ENCODE assay signal across 13 cellular contexts in genomic region chr3:16297991-16298885, GRCh38. TPM values are rescaled to one million over a fixed set of nuclear protein-coding genes. Genes with fewer than 3 reads are reported as not detected.
A peak's percentile ranks its signal among the peaks of the same experiment; 100 is the strongest.
DNase-seq lines count a peak whose midpoint lies in the region.
"Had no signal": no experiment of that assay in that cellular context is flagged by ENCODE, and none has a peak within 500 bp of the region (broad histone marks: within the 10 kb centered on the region; RNA-seq: fewer than 3 reads in every experiment).

No MANE protein-coding gene starts in this region.

- CTCF ChIA-PET in activated naive CD4-positive, alpha-beta T cell treated with anti-CD3 and anti-CD28 coated beads, Interleukin-2, amount 10 ng/mL, durations not matched to agents 7 days and 5 days (lab: Charles Lee): interaction anchor here (0.6 to 1.4 kb wide), 3 partner anchors 8 to 687 kb away, joined by 3 to 5 read pairs (median 3); no protein-coding TSS in a partner anchor

- H3K4me1 Mint-ChIP-seq in activated naive CD4-positive, alpha-beta T cell treated with anti-CD3 and anti-CD28 coated beads, Interleukin-2, amount 10 ng/mL, durations not matched to agents 7 days and 5 days: peaks cover 98% of the 10 kb centered on the region
- H3K4me1 Mint-ChIP-seq in activated T-helper 1 cell treated with anti-CD3 and anti-CD28 coated beads, Interleukin-12 subunit alpha, Interleukin-12 subunit beta, Interleukin-2, Interleukin-4 antibody, amounts not matched to agents 30 ng/mL and 10 ng/mL and 1 ng/mL, durations not matched to agents 14 hours and 24 hours and 36 hours (ENCODE audit: low read depth): peaks cover 87% of the 10 kb centered on the region

- no peak overlapping the region for H3K4me3 ChIP-seq in MG63
- H3K4me3 ChIP-seq: lower lobe of right lung had no signal

- intact Hi-C loops in activated T-helper 1 cell treated with anti-CD3 and anti-CD28 coated beads, Interleukin-12 subunit alpha, Interleukin-12 subunit beta, Interleukin-2, Interleukin-4 antibody, amounts not matched to agents 30 ng/mL and 10 ng/mL and 1 ng/mL, durations not matched to agents 14 hours and 24 hours and 36 hours (cut with micrococcal nuclease): loop anchor here (10.0 kb wide), 1 partner anchor 933 kb away; no protein-coding TSS in a partner anchor

- H3K27me3 ChIP-seq in MG63: no peaks in the 10 kb centered on the region

- H3K27me3 Mint-ChIP-seq in activated naive CD4-positive, alpha-beta T cell treated with anti-CD3 and anti-CD28 coated beads, Interleukin-2, amount 10 ng/mL, durations not matched to agents 7 days and 5 days: no peaks in the 10 kb centered on the region
- no peaks in the 10 kb centered on the region for H3K27me3 Mint-ChIP-seq in activated T-helper 1 cell treated with anti-CD3 and anti-CD28 coated beads, Interleukin-12 subunit alpha, Interleukin-12 subunit beta, Interleukin-2, Interleukin-4 antibody, amounts not matched to agents 30 ng/mL and 10 ng/mL and 1 ng/mL, durations not matched to agents 14 hours and 24 hours and 36 hours (ENCODE audit: insufficient read depth)
- H3K27me3 Mint-ChIP-seq: stimulated activated memory B cell treated with anti-CD40 and anti-IgM and Interleukin-4, amounts not matched to agents 10 μg/mL and 1 μg/mL and 100 μg/mL, for 72 hours had no signal

- peaks cover 20% of the 10 kb centered on the region for H3K9me3 Mint-ChIP-seq in activated naive CD4-positive, alpha-beta T cell treated with anti-CD3 and anti-CD28 coated beads, Interleukin-2, amount 10 ng/mL, durations not matched to agents 7 days and 5 days
- peaks cover 9% of the 10 kb centered on the region for H3K9me3 Mint-ChIP-seq in activated T-helper 1 cell treated with anti-CD3 and anti-CD28 coated beads, Interleukin-12 subunit alpha, Interleukin-12 subunit beta, Interleukin-2, Interleukin-4 antibody, amounts not matched to agents 30 ng/mL and 10 ng/mL and 1 ng/mL, durations not matched to agents 14 hours and 24 hours and 36 hours
- H3K9me3 Mint-ChIP-seq: stimulated activated memory B cell treated with anti-CD40 and anti-IgM and Interleukin-4, amounts not matched to agents 10 μg/mL and 1 μg/mL and 100 μg/mL, for 72 hours had no signal

- peak overlapping the region; percentile 32 for H3K4me3 Mint-ChIP-seq in activated naive CD4-positive, alpha-beta T cell treated with anti-CD3 and anti-CD28 coated beads, Interleukin-2, amount 10 ng/mL, durations not matched to agents 7 days and 5 days
- peak overlapping the region; percentile 46 for H3K4me3 Mint-ChIP-seq in activated T-helper 1 cell treated with anti-CD3 and anti-CD28 coated beads, Interleukin-12 subunit alpha, Interleukin-12 subunit beta, Interleukin-2, Interleukin-4 antibody, amounts not matched to agents 30 ng/mL and 10 ng/mL and 1 ng/mL, durations not matched to agents 14 hours and 24 hours and 36 hours
- H3K4me3 Mint-ChIP-seq: stimulated activated memory B cell treated with anti-CD40 and anti-IgM and Interleukin-4, amounts not matched to agents 10 μg/mL and 1 μg/mL and 100 μg/mL, for 72 hours had no signal

- no peaks in the 10 kb centered on the region; the same call in 1 of the 2 replicates for H3K36me3 ChIP-seq in MG63

- H3K36me3 Mint-ChIP-seq in activated naive CD4-positive, alpha-beta T cell treated with anti-CD3 and anti-CD28 coated beads, Interleukin-2, amount 10 ng/mL, durations not matched to agents 7 days and 5 days: peaks cover 96% of the 10 kb centered on the region
- peaks cover 58% of the 10 kb centered on the region for H3K36me3 Mint-ChIP-seq in activated T-helper 1 cell treated with anti-CD3 and anti-CD28 coated beads, Interleukin-12 subunit alpha, Interleukin-12 subunit beta, Interleukin-2, Interleukin-4 antibody, amounts not matched to agents 30 ng/mL and 10 ng/mL and 1 ng/mL, durations not matched to agents 14 hours and 24 hours and 36 hours (ENCODE audit: low read depth)

- DNase-seq in activated naive CD4-positive, alpha-beta T cell treated with anti-CD3 and anti-CD28 coated beads, Interleukin-2, amount 10 ng/mL, durations not matched to agents 7 days and 5 days: no peak
- DNase-seq in activated naive CD4-positive, alpha-beta T cell treated with anti-CD3 and anti-CD28 coated beads, Interleukin-2, amount 50 U/mL, for 16 hours: no peak
- no peak for DNase-seq in activated T-helper 1 cell treated with anti-CD3 and anti-CD28 coated beads, Interleukin-12 subunit alpha, Interleukin-12 subunit beta, Interleukin-2, Interleukin-4 antibody, amounts not matched to agents 30 ng/mL and 10 ng/mL and 1 ng/mL, durations not matched to agents 14 hours and 24 hours and 36 hours (ENCODE audit: low spot score)
- DNase-seq in glomerular visceral epithelial cell (ENCODE audit: extremely low spot score) (peak; percentile 59), superior temporal gyrus (ENCODE audit: extremely low spot score) (peak; percentile 15), MG63 (no peak), DMS 273 (lab: John Stamatoyannopoulos, UW; ENCODE audit: unreplicated experiment) (no peak)
- DNase-seq in activated effector memory CD4-positive, alpha-beta T cell treated with Interleukin-2 at 50 U/mL for 16 hours: no peak
- DNase-seq: DMS153; H7; lower lobe of right lung; NK-92 treated with Interleukin-12 subunit alpha and Interleukin-12 subunit beta, amount 100 ng/mL, for 24 hours had no signal

- peaks cover 4% of the 10 kb centered on the region; the same call in 1 of the 2 replicates for H3K9me3 ChIP-seq in MG63
- H3K9me3 ChIP-seq: lower lobe of right lung had no signal

- H3K27ac Mint-ChIP-seq in activated naive CD4-positive, alpha-beta T cell treated with anti-CD3 and anti-CD28 coated beads, Interleukin-2, amount 10 ng/mL, durations not matched to agents 7 days and 5 days: peak overlapping the region; percentile 96
- peak overlapping the region; percentile 80 for H3K27ac Mint-ChIP-seq in activated T-helper 1 cell treated with anti-CD3 and anti-CD28 coated beads, Interleukin-12 subunit alpha, Interleukin-12 subunit beta, Interleukin-2, Interleukin-4 antibody, amounts not matched to agents 30 ng/mL and 10 ng/mL and 1 ng/mL, durations not matched to agents 14 hours and 24 hours and 36 hours
- H3K27ac Mint-ChIP-seq: stimulated activated memory B cell treated with anti-CD40 and anti-IgM and Interleukin-4, amounts not matched to agents 10 μg/mL and 1 μg/mL and 100 μg/mL, for 72 hours had no signal

RNA-seq across cellular contexts. Expression of gene OXNAD1, which starts 33.2 kb away (rescaled TPM):
- total RNA-seq in activated T-helper 1 cell treated with anti-CD3 and anti-CD28 coated beads, Interleukin-12 subunit alpha, Interleukin-12 subunit beta, Interleukin-2, Interleukin-4 antibody, amounts not matched to agents 30 ng/mL and 10 ng/mL and 1 ng/mL, durations not matched to agents 14 hours and 24 hours and 36 hours: 29.5 and 31.1 TPM in 2 replicates
- 8.8 and 13.0 TPM in 2 replicates for total RNA-seq in MG63 (2014; rRNA removed; shearing (Covaris generic); ENCODE audit: low replicate concordance)

RNA-seq across cellular contexts. Expression of gene DPH3, which starts 33.5 kb away (rescaled TPM):
- total RNA-seq in activated T-helper 1 cell treated with anti-CD3 and anti-CD28 coated beads, Interleukin-12 subunit alpha, Interleukin-12 subunit beta, Interleukin-2, Interleukin-4 antibody, amounts not matched to agents 30 ng/mL and 10 ng/mL and 1 ng/mL, durations not matched to agents 14 hours and 24 hours and 36 hours: 28.1 and 36.6 TPM in 2 replicates
- 3.4 and 6.0 TPM in 2 replicates for total RNA-seq in MG63 (2014; rRNA removed; shearing (Covaris generic); ENCODE audit: low replicate concordance)

Comparison
In these comparisons a context has a peak if more than half of its experiments do, and no peak if none do; other contexts are left out.
1. DNase-seq: peak in glomerular visceral epithelial cell (single experiment) and superior temporal gyrus (single experiment); none in activated naive CD4-positive, alpha-beta T cell treated with anti-CD3 and anti-CD28 coated beads, Interleukin-2, amount 10 ng/mL, durations not matched to agents 7 days and 5 days (single experiment), activated naive CD4-positive, alpha-beta T cell treated with anti-CD3 and anti-CD28 coated beads, Interleukin-2, amount 50 U/mL, for 16 hours (single experiment), activated T-helper 1 cell treated with anti-CD3 and anti-CD28 coated beads, Interleukin-12 subunit alpha, Interleukin-12 subunit beta, Interleukin-2, Interleukin-4 antibody, amounts not matched to agents 30 ng/mL and 10 ng/mL and 1 ng/mL, durations not matched to agents 14 hours and 24 hours and 36 hours (single experiment), MG63 (single experiment), DMS 273 (single experiment) and activated effector memory CD4-positive, alpha-beta T cell treated with Interleukin-2 at 50 U/mL for 16 hours (single experiment).